Comparison of ENCODE assay signal across 12 cellular contexts in genomic region chr12:51189790-51190355, GRCh38. TPM values are rescaled to one million over a fixed set of nuclear protein-coding genes. Genes with fewer than 3 reads are reported as not detected.
DNase-seq lines count a peak whose midpoint lies in the region; ATAC-seq, FAIRE-seq and TF ChIP-seq lines count a peak whose summit lies in the region.
"Had no signal": no experiment of that assay in that cellular context is flagged by ENCODE, and none has a peak within 500 bp of the region (broad histone marks: within the 10 kb centered on the region; RNA-seq: fewer than 3 reads in every experiment).

No MANE protein-coding gene starts in this region.

- H3K4me2 ChIP-seq in IMR-90 (ENCODE audit: low read depth, low read length) (no peak overlapping the region), K562 (ENCODE audit: insufficient read depth, low read length) (no peak overlapping the region), neuronal stem cell (ENCODE audit: insufficient read depth, low read length, poor library complexity, severe bottlenecking) (no peak overlapping the region)

- H2BK5ac ChIP-seq in IMR-90 (ENCODE audit: low read depth, low read length, poor library complexity, severe bottlenecking) (no peak overlapping the region), neuronal stem cell (ENCODE audit: low read length) (no peak overlapping the region)

- no peaks in the 10 kb centered on the region for H3K79me1 ChIP-seq in IMR-90 (ENCODE audit: low read depth in 1 of 2, low read length in 2 of 2)
- no peaks in the 10 kb centered on the region for H3K79me1 ChIP-seq in neuronal stem cell (ENCODE audit: low read depth, low read length)

- 86% methylated on average over 6 of the region's 14 CpGs; no CpG with 5 or more reads in 1 of the 2 experiments for WGBS in IMR-90 (ENCODE audit: extremely low coverage in 2 of 2, insufficient read length in 1 of 2), 2 experiments
- WGBS in K562 (ENCODE audit: insufficient coverage, low coverage, missing lambda C conversion rate) = 50% methylated on average over 13 of the region's 14 CpGs
- WGBS in neuronal stem cell (ENCODE audit: extremely low coverage in 2 of 2, insufficient read length in 2 of 2, insufficient replicate concordance in 1 of 2), 2 donors = no CpG with 5 or more reads among the region's 14 CpGs

- CTCF ChIA-PET in IMR-90 (lab: Yijun Ruan, JAX) (no interaction called here), K562 (lab: Yijun Ruan, JAX; ENCODE audit: low intra/inter-chr PET ratio) (no interaction called here)

- H3K9ac ChIP-seq in IMR-90 (ENCODE audit: low read depth, low read length) (no peak overlapping the region), K562 (ENCODE audit: insufficient read depth in 1 of 2, low read depth in 2 of 2, low read length in 2 of 2) (peak overlapping the region in 1 of 2 experiments; percentile 50; a peak in 1 of 4 replicates), neuronal stem cell (ENCODE audit: low read depth, low read length, poor library complexity) (no peak overlapping the region)

- dilution Hi-C loops in IMR-90 (cut with HindIII; ENCODE audit: low sequenced_read_pairs, unreplicated experiment) = no loop called here

- H2AK9ac ChIP-seq in IMR-90 (replicated peaks; ENCODE audit: low read depth, low read length, poor library complexity) = peak overlapping the region; percentile 37

- H3K27ac ChIP-seq in IMR-90 (ENCODE audit: insufficient read depth, low read length) (no peak overlapping the region), K562 (ENCODE audit: extremely low read depth, low read depth, low read length) (no peak overlapping the region), neuronal stem cell (replicated peaks; ENCODE audit: low read length) (no peak overlapping the region)

- intact Hi-C loops in IMR-90 (cut with micrococcal nuclease) (no loop called here), K562 (cut with micrococcal nuclease) (no loop called here)

- no peaks in the 10 kb centered on the region; the same call in 1 of the 2 replicates for H3K27me3 ChIP-seq in IMR-90 (ENCODE audit: control insufficient read depth, insufficient read depth, low read length)
- no peaks in the 10 kb centered on the region for H3K27me3 ChIP-seq in K562 (ENCODE audit: control insufficient read depth in 2 of 2, insufficient read depth in 2 of 2, low read length in 2 of 2)
- no peaks in the 10 kb centered on the region for H3K27me3 ChIP-seq in neuronal stem cell (ENCODE audit: control insufficient read depth in 3 of 3, insufficient read depth in 3 of 3, low read depth in 1 of 3, low read length in 3 of 3)

- no peak overlapping the region for H3K56ac ChIP-seq in IMR-90 (ENCODE audit: extremely low read depth, insufficient read depth, low read length)

- H3K14ac ChIP-seq in IMR-90 (replicated peaks; ENCODE audit: low read depth, low read length) (no peak overlapping the region), neuronal stem cell (ENCODE audit: low read length) (peak overlapping the region; percentile 43)

- no peak overlapping the region for H2AK5ac ChIP-seq in IMR-90 (ENCODE audit: low read depth, low read length)
- peak overlapping the region; percentile 25 for H2AK5ac ChIP-seq in neuronal stem cell (ENCODE audit: low read depth, low read length)

- H3K4me1 ChIP-seq in IMR-90 (ENCODE audit: control insufficient read depth, insufficient read depth, low read length) (no peaks in the 10 kb centered on the region), K562 (replicated peaks in 1 of 2; ENCODE audit: control insufficient read depth in 2 of 2, insufficient read depth in 2 of 2, low read length in 2 of 2) (peaks cover 3 to 8% of the 10 kb centered on the region in 2 experiments; a peak in 2 of 5 replicates), neuronal stem cell (ENCODE audit: control insufficient read depth in 2 of 2, insufficient read depth in 1 of 2, low read depth in 1 of 2, low read length in 2 of 2) (peaks cover 9 to 12% of the 10 kb centered on the region in 2 donors)
- H3K4me1 ChIP-seq: Caco-2 had no signal

- H3K79me2 ChIP-seq in K562 (ENCODE audit: control insufficient read depth, insufficient read depth, low read length) = no peaks in the 10 kb centered on the region

- no peak overlapping the region for H2BK12ac ChIP-seq in neuronal stem cell (ENCODE audit: low read length)

- FAIRE-seq in K562 (lab: Jason Lieb, UNC) = no peak
- FAIRE-seq: GM19239 had no signal

- TF ChIP-seq POLR2A in IMR-90 (IDR thresholded peaks at IDR 0.05; ENCODE audit: low read depth, low read length) (no peak), K562 (conservative IDR thresholded peaks at IDR 0.05) (no peak)

- DNase-seq in IMR-90 (no peak), K562 (ENCODE audit: extremely low read depth in 1 of 4, low spot score in 3 of 4) (peak in 1 of 4 experiments; percentile 5), neuronal stem cell (ENCODE audit: low spot score) (no peak), foreskin melanocyte (no peak), DMS114 treated with DMSO at 0.1 percent for 48 hours (lab: John Stamatoyannopoulos, UW; ENCODE audit: unreplicated experiment) (no peak), CD1c-positive myeloid dendritic cell (ENCODE audit: extremely low spot score) (no peak)
- DNase-seq: Caco-2; CD8-positive, alpha-beta memory T cell; DMS53; GF-D8 had no signal

- H2BK15ac ChIP-seq in IMR-90 (ENCODE audit: low read depth, low read length) = no peak overlapping the region
- H2BK15ac ChIP-seq in neuronal stem cell (ENCODE audit: low read length) = peak overlapping the region; percentile 9

- H4K20me1 ChIP-seq in IMR-90 (ENCODE audit: insufficient read depth, low read length) = no peaks in the 10 kb centered on the region
- H4K20me1 ChIP-seq in K562 (replicated peaks; ENCODE audit: control insufficient read depth, insufficient read depth, low read length) = no peaks in the 10 kb centered on the region

- no peak overlapping the region for H3K4me3 ChIP-seq in IMR-90 (ENCODE audit: insufficient read depth, low read depth, low read length)
- H3K4me3 ChIP-seq in K562 = no peak overlapping the region
- H3K4me3 ChIP-seq in neuronal stem cell (ENCODE audit: low read length in 2 of 2) = no peak overlapping the region

- no peak overlapping the region for H3K4ac ChIP-seq in IMR-90 (ENCODE audit: low read depth, low read length)
- no peak overlapping the region for H3K4ac ChIP-seq in neuronal stem cell (ENCODE audit: low read length)

- BruUV-seq in IMR-90 (replicated peaks; lab: Mats Ljungman, UMichigan) (no TSS peak), K562 (replicated peaks; lab: Mats Ljungman, UMichigan) (no TSS peak)

- H2BK20ac ChIP-seq in IMR-90 (ENCODE audit: low read depth, low read length) = no peak overlapping the region

- no peak for ATAC-seq in IMR-90 (ENCODE audit: low read depth)
- ATAC-seq in K562 = no peak
- ATAC-seq: HCT116 had no signal

- TF ChIP-seq RAD21 in IMR-90 (IDR thresholded peaks at IDR 0.05; ENCODE audit: low read length) (no peak), K562 (CRISPR knock-in tag; conservative IDR thresholded peaks at IDR 0.05 in 1 of 2, IDR thresholded peaks at IDR 0.05 in 1 of 2) (no peak)

- H3K9me1 ChIP-seq in IMR-90 (ENCODE audit: insufficient read depth, low read length) = 0 out of 2 replicates have a peak, but pooled peaks cover 2% of the 10 kb centered on the region
- no peaks in the 10 kb centered on the region for H3K9me1 ChIP-seq in K562 (ENCODE audit: control insufficient read depth, insufficient read depth, low read length)

- H4K5ac ChIP-seq in IMR-90 (ENCODE audit: low read depth, low read length) = no peak overlapping the region

- H2BK120ac ChIP-seq in IMR-90 (ENCODE audit: low read depth, low read length) (no peak overlapping the region), neuronal stem cell (ENCODE audit: low read depth, low read length) (no peak overlapping the region)

- H3K9me3 ChIP-seq in IMR-90 (ENCODE audit: control insufficient read depth, insufficient read depth, low read length) = no peaks in the 10 kb centered on the region
- no peaks in the 10 kb centered on the region for H3K9me3 ChIP-seq in K562 (replicated peaks; ENCODE audit: control insufficient read depth, insufficient read depth, low read depth, low read length)
- peaks cover 0 to 2% of the 10 kb centered on the region in 2 donors for H3K9me3 ChIP-seq in neuronal stem cell (replicated peaks in 1 of 2; ENCODE audit: control insufficient read depth in 2 of 2, insufficient read depth in 1 of 2, low read depth in 1 of 2, low read length in 2 of 2)
- H3K9me3 ChIP-seq: Caco-2 had no signal

- in situ Hi-C loops in IMR-90 (cut with MboI; ENCODE audit: low sequenced_read_pairs) = no loop called here
- in situ Hi-C loops in K562 (cut with MboI) = no loop called here

- H2AFZ ChIP-seq in IMR-90 (replicated peaks; ENCODE audit: low read length, poor library complexity) = no peak overlapping the region
- H2AFZ ChIP-seq in K562 (ENCODE audit: low read depth, low read length) = no peak overlapping the region
- H2AFZ ChIP-seq in neuronal stem cell (ENCODE audit: low read length) = no peak overlapping the region

- no peak for TF ChIP-seq CTCF in IMR-90 (conservative IDR thresholded peaks at IDR 0.05; ENCODE audit: low read depth, low read length)
- no peak for TF ChIP-seq CTCF in K562 (IDR thresholded peaks at IDR 0.05 in 2 of 3, conservative IDR thresholded peaks at IDR 0.05 in 1 of 3; ENCODE audit: insufficient read depth in 2 of 3, low read depth in 1 of 3, low read length in 3 of 3)

- H4K8ac ChIP-seq in IMR-90 (ENCODE audit: low read depth in 2 of 2, low read length in 2 of 2) (no peak overlapping the region), neuronal stem cell (ENCODE audit: low read depth, low read length) (no peak overlapping the region)

- POLR2A ChIA-PET in IMR-90 (lab: Charles Lee; ENCODE audit: unreplicated experiment) = no interaction called here
- POLR2A ChIA-PET in K562 (lab: Yijun Ruan, JAX) = interaction anchor here (0.7 to 0.9 kb wide), 3 partner anchors 10 to 46 kb away, joined by 3 read pairs; no protein-coding TSS in a partner anchor

- H4K91ac ChIP-seq in IMR-90 (ENCODE audit: insufficient read depth, low read depth, low read length) = no peak overlapping the region
- no peak overlapping the region for H4K91ac ChIP-seq in neuronal stem cell (ENCODE audit: low read depth, low read length, poor library complexity)

- H3K23ac ChIP-seq in IMR-90 (ENCODE audit: low read depth, low read length) (no peak overlapping the region), neuronal stem cell (ENCODE audit: low read depth, low read length, poor library complexity) (no peak overlapping the region)

- peaks cover 16% of the 10 kb centered on the region for H3K36me3 ChIP-seq in IMR-90 (ENCODE audit: control insufficient read depth, insufficient read depth, low read length)
- H3K36me3 ChIP-seq in K562 (ENCODE audit: control insufficient read depth, insufficient read depth, low read length) = no peaks in the 10 kb centered on the region
- H3K36me3 ChIP-seq in neuronal stem cell (replicated peaks in 1 of 2; ENCODE audit: control insufficient read depth in 2 of 2, insufficient read depth in 2 of 2, low read length in 2 of 2) = no peaks in the 10 kb centered on the region

- TF ChIP-seq EP300 in K562 (IDR thresholded peaks at IDR 0.05; ENCODE audit: low read length) = no peak

- H3K18ac ChIP-seq in IMR-90 (ENCODE audit: low read depth, low read length) (no peak overlapping the region), neuronal stem cell (ENCODE audit: low read length) (no peak overlapping the region)

RNA-seq across cellular contexts. Expression of gene TFCP2, which starts 16.9 kb away (rescaled TPM):
- total RNA-seq in IMR-90 (2012; rRNA removed) (10.0 and 13.3 TPM in 2 replicates), K562 (2014; rRNA removed) (17.2 and 18.1 TPM in 2 replicates), K562 (2014; rRNA removed; fragmentation: Illumina TruSeq; extraction: Trizol) (17.4 and 21.1 TPM in 2 replicates), K562 (2015; rRNA removed; fragmentation: Illumina TruSeq; extraction: Trizol) (17.2 and 19.3 TPM in 2 replicates), K562 (2021) (26.9 and 29.0 TPM in 2 replicates)
- polyA plus RNA-seq in IMR-90 (2012; rRNA removed) (13.8 and 15.4 TPM in 2 replicates), K562 (2011; rRNA removed) (25.4 and 34.4 TPM in 2 replicates), K562 (2014; fragmentation: Illumina TruSeq; extraction: Trizol) (35.2 and 38.9 TPM in 2 replicates), K562 (2014; fragmentation: Nextera tagmentation; extraction: Ambion mirVana) (10 to 100 TPM in 1 of 2 experiments, 1 to 10 TPM in 1; 8.0 to 17.8 TPM), K562 (2014; rRNA removed) (24.2 and 27.5 TPM in 2 replicates)
- 4.6 and 9.0 TPM in 2 replicates for polyA plus RNA-seq in IMR-90 (2012; cell fraction: cytosol; rRNA removed)
- 3.1 and 19.2 TPM in 2 replicates for polyA plus RNA-seq in IMR-90 (2012; cell fraction: nucleus; rRNA removed; ENCODE audit: low replicate concordance)
- 20.7 and 41.6 TPM in 2 replicates for total RNA-seq in K562 (2011; cell fraction: chromatin; rRNA removed; ENCODE audit: low replicate concordance)
- 12.0 and 14.1 TPM in 2 replicates for total RNA-seq in K562 (2011; cell fraction: nucleolus; rRNA removed)
- total RNA-seq in K562 (2011; cell fraction: nucleoplasm; rRNA removed) = 23.2 and 35.4 TPM in 2 replicates
- polyA plus RNA-seq in K562 (2011; cell fraction: cytosol; rRNA removed) = 11.5 and 16.8 TPM in 2 replicates
- 12.3 and 14.5 TPM in 2 replicates for polyA plus RNA-seq in K562 (2011; cell fraction: nucleus; rRNA removed)
- 22.6 and 28.0 TPM in 2 replicates for polyA plus RNA-seq in K562 (2012)
- polyA minus RNA-seq in K562 (2011; rRNA and poly(A)+ RNA removed) = 26.0 and 28.2 TPM in 2 replicates
- polyA minus RNA-seq in K562 (2011; cell fraction: cytosol; rRNA and poly(A)+ RNA removed) = 10.6 and 11.7 TPM in 2 replicates
- polyA minus RNA-seq in K562 (2011; cell fraction: nucleus; rRNA and poly(A)+ RNA removed) = 4.8 and 7.7 TPM in 2 replicates
- 28.5 TPM for polyA plus RNA-seq in neuronal stem cell (2013, experiment 1 of 2)
- 29.8 TPM for polyA plus RNA-seq in neuronal stem cell (2013, experiment 2 of 2)

RNA-seq across cellular contexts. Expression of gene POU6F1, which starts 28.0 kb away (rescaled TPM):
- total RNA-seq in IMR-90 (2012; rRNA removed) (0.90 and 1.9 TPM in 2 replicates), K562 (2014; rRNA removed) (0.36 and 1.3 TPM in 2 replicates), K562 (2014; rRNA removed; fragmentation: Illumina TruSeq; extraction: Trizol) (1.4 and 2.0 TPM in 2 replicates), K562 (2015; rRNA removed; fragmentation: Illumina TruSeq; extraction: Trizol) (0.98 and 1.1 TPM in 2 replicates), K562 (2021) (3.3 and 4.0 TPM in 2 replicates)
- polyA plus RNA-seq in IMR-90 (2012; rRNA removed) (3.6 and 4.3 TPM in 2 replicates), K562 (2011; rRNA removed) (3.0 and 3.4 TPM in 2 replicates), K562 (2014; fragmentation: Illumina TruSeq; extraction: Trizol) (1.1 and 1.4 TPM in 2 replicates), K562 (2014; fragmentation: Nextera tagmentation; extraction: Ambion mirVana) (under 1 TPM; 0.14 to 0.25 TPM), K562 (2014; rRNA removed) (0.78 and 1.4 TPM in 2 replicates)
- 2.5 and 3.0 TPM in 2 replicates for polyA plus RNA-seq in IMR-90 (2012; cell fraction: cytosol; rRNA removed)
- polyA plus RNA-seq in IMR-90 (2012; cell fraction: nucleus; rRNA removed; ENCODE audit: low replicate concordance) = 15.2 TPM in 2 replicates
- 8.6 and 29.6 TPM in 2 replicates for total RNA-seq in K562 (2011; cell fraction: chromatin; rRNA removed; ENCODE audit: low replicate concordance)
- 5.3 and 7.0 TPM in 2 replicates for total RNA-seq in K562 (2011; cell fraction: nucleolus; rRNA removed)
- total RNA-seq in K562 (2011; cell fraction: nucleoplasm; rRNA removed) = 13.7 and 24.2 TPM in 2 replicates
- polyA plus RNA-seq in K562 (2011; cell fraction: cytosol; rRNA removed) = 1.2 and 1.3 TPM in 2 replicates
- 7.9 and 10.0 TPM in 2 replicates for polyA plus RNA-seq in K562 (2011; cell fraction: nucleus; rRNA removed)
- polyA plus RNA-seq in K562 (2012) = 0.89 and 5.9 TPM in 2 replicates
- 1.5 and 1.6 TPM in 2 replicates for polyA minus RNA-seq in K562 (2011; rRNA and poly(A)+ RNA removed)
- polyA minus RNA-seq in K562 (2011; cell fraction: cytosol; rRNA and poly(A)+ RNA removed) = 2.1 and 2.3 TPM in 2 replicates
- polyA minus RNA-seq in K562 (2011; cell fraction: nucleus; rRNA and poly(A)+ RNA removed) = 2.3 and 3.6 TPM in 2 replicates
- polyA plus RNA-seq in neuronal stem cell (2013, experiment 1 of 2) = 3.0 TPM
- 2.9 TPM for polyA plus RNA-seq in neuronal stem cell (2013, experiment 2 of 2)

RNA-seq across cellular contexts. Expression of gene DAZAP2, which starts 48.8 kb away (rescaled TPM):
- total RNA-seq in IMR-90 (2012; rRNA removed) (62.2 and 77.2 TPM in 2 replicates), K562 (2014; rRNA removed) (111 and 116 TPM in 2 replicates), K562 (2014; rRNA removed; fragmentation: Illumina TruSeq; extraction: Trizol) (144 and 149 TPM in 2 replicates), K562 (2015; rRNA removed; fragmentation: Illumina TruSeq; extraction: Trizol) (194 and 195 TPM in 2 replicates), K562 (2021) (129 and 132 TPM in 2 replicates)
- polyA plus RNA-seq in IMR-90 (2012; rRNA removed) (202 and 316 TPM in 2 replicates), K562 (2011; rRNA removed) (329 and 342 TPM in 2 replicates), K562 (2014; fragmentation: Illumina TruSeq; extraction: Trizol) (276 and 289 TPM in 2 replicates), K562 (2014; fragmentation: Nextera tagmentation; extraction: Ambion mirVana) (100 to 1,000 TPM; 364 to 668 TPM), K562 (2014; rRNA removed) (227 and 282 TPM in 2 replicates)
- polyA plus RNA-seq in IMR-90 (2012; cell fraction: cytosol; rRNA removed) = 40.8 and 243 TPM in 2 replicates
- 114 and 133 TPM in 2 replicates for polyA plus RNA-seq in IMR-90 (2012; cell fraction: nucleus; rRNA removed; ENCODE audit: low replicate concordance)
- 65.3 and 70.8 TPM in 2 replicates for total RNA-seq in K562 (2011; cell fraction: chromatin; rRNA removed; ENCODE audit: low replicate concordance)
- 50.3 and 56.7 TPM in 2 replicates for total RNA-seq in K562 (2011; cell fraction: nucleolus; rRNA removed)
- total RNA-seq in K562 (2011; cell fraction: nucleoplasm; rRNA removed) = 71.7 and 79.8 TPM in 2 replicates
- 426 and 578 TPM in 2 replicates for polyA plus RNA-seq in K562 (2011; cell fraction: cytosol; rRNA removed)
- polyA plus RNA-seq in K562 (2011; cell fraction: nucleus; rRNA removed) = 135 and 184 TPM in 2 replicates
- polyA plus RNA-seq in K562 (2012) = 215 and 432 TPM in 2 replicates
- 188 and 248 TPM in 2 replicates for polyA minus RNA-seq in K562 (2011; rRNA and poly(A)+ RNA removed)
- 112 and 122 TPM in 2 replicates for polyA minus RNA-seq in K562 (2011; cell fraction: cytosol; rRNA and poly(A)+ RNA removed)
- polyA minus RNA-seq in K562 (2011; cell fraction: nucleus; rRNA and poly(A)+ RNA removed) = 28.7 and 52.4 TPM in 2 replicates
- 102 TPM for polyA plus RNA-seq in neuronal stem cell (2013, experiment 1 of 2)
- 103 TPM for polyA plus RNA-seq in neuronal stem cell (2013, experiment 2 of 2)
